ENCODE assay signal across 21 cellular contexts in the genomic region with DNA sequence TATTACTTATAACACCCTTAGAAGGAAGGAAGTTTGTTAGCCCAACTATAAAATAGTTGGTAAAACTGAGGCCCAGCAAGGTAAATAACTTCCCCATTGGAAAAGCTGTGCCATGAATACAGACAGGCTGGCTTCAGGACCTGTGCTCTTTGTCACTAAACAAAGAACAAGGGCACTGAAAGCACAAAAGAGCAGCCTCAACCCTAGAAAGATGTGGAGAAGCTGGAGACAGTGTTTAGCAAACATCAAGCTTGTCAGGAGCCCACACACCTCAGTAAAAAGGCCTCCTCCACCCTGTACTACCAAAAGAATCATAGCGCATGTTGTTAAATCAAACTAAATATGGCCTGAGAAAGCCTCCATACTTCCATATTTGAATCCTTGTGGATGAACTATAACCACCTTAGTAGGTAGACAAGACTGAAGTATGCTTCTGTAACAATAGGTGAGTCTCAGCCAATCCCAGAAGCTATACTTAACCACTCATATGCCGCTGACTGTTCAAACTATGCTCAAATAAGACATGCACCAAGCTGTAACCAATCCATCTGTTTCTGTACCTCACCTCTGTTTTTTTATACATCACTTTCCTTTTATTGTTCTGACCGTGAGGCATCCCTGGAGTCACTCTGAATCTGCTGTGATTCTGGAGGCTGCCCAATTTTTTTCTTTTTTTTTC. TPM values are rescaled to one million over a fixed set of nuclear protein-coding genes. Genes with fewer than 3 reads are reported as not detected.
DNase-seq lines count a peak whose midpoint lies in the region; ATAC-seq, FAIRE-seq and TF ChIP-seq lines count a peak whose summit lies in the region.
"Had no signal": no experiment of that assay in that cellular context is flagged by ENCODE, and none has a peak within 500 bp of the region (broad histone marks: within the 10 kb centered on the region; RNA-seq: fewer than 3 reads in every experiment).

No MANE protein-coding gene starts in this region.

- no peak for FAIRE-seq in GM19239 (lab: Jason Lieb, UNC)

- peak overlapping the region; percentile 80 for H3K27ac Mint-ChIP-seq in GM23338

- H2AFZ ChIP-seq in GM23338, result no peak overlapping the region

- 71 to 81% methylated on average over 3 of the region's 3 CpGs for WGBS in body of pancreas, 2 donors

- intact Hi-C loops in body of pancreas (cut with DNase I) (no loop called here), mucosa of descending colon (cut with DNase I, micrococcal nuclease) (no loop called here), posterior cingulate gyrus (cut with DNase I) (loop anchor here (2.0 kb wide), 1 partner anchor 73 kb away; no protein-coding TSS in a partner anchor)

- no peaks in the 10 kb centered on the region for H4K20me1 ChIP-seq in GM23338 (replicated peaks; ENCODE audit: insufficient read depth)

- H3K4me3 Mint-ChIP-seq in GM23338, result no peak overlapping the region

- peaks cover 35% of the 10 kb centered on the region; the same call in 2 of the 3 replicates for H3K36me3 Mint-ChIP-seq in GM23338 (ENCODE audit: low read depth)

- no peaks in the 10 kb centered on the region for H3K9me3 Mint-ChIP-seq in GM23338

- no peak for TF ChIP-seq CTCF in GM23338 (conservative IDR thresholded peaks at IDR 0.05; ENCODE audit: low read depth in 2 of 2)
- TF ChIP-seq CTCF in body of pancreas (IDR thresholded peaks at IDR 0.05), result no peak
- TF ChIP-seq CTCF in mucosa of descending colon (IDR thresholded peaks at IDR 0.05), result no peak

- H3F3A ChIP-seq in GM23338 (replicated peaks; ENCODE audit: low read depth), result peaks cover 30% of the 10 kb centered on the region; the same call in 1 of the 2 replicates

- H3K36me3 ChIP-seq in GM23338 (ENCODE audit: insufficient read depth) (no peaks in the 10 kb centered on the region; the same call in 1 of the 2 replicates), HUES6 (ENCODE audit: control insufficient read depth, insufficient read depth, low read length) (peaks cover 26% of the 10 kb centered on the region), body of pancreas (replicated peaks in 1 of 2; ENCODE audit: insufficient read depth in 1 of 2, low read depth in 2 of 2) (no peaks in the 10 kb centered on the region), mucosa of descending colon (ENCODE audit: low read depth) (no peaks in the 10 kb centered on the region)
- H3K36me3 ChIP-seq: BE2C, HAP-1 had no signal

- no peaks in the 10 kb centered on the region for H3K9me2 ChIP-seq in GM23338 (ENCODE audit: insufficient read depth)

- TF ChIP-seq POLR2A in body of pancreas (IDR thresholded peaks at IDR 0.05), result no peak

- peak overlapping the region; percentile 49 for H3K4me2 ChIP-seq in GM23338

- H3K9me3 ChIP-seq in HUES6 (ENCODE audit: control insufficient read depth, insufficient read depth, low read depth, low read length) (no peaks in the 10 kb centered on the region), body of pancreas (no peaks in the 10 kb centered on the region), mucosa of descending colon (no peaks in the 10 kb centered on the region)
- H3K9me3 ChIP-seq: BE2C, HAP-1 had no signal

- H3K27ac ChIP-seq in GM23338 (ENCODE audit: low read depth) (peak overlapping the region; percentile 92), HUES6 (ENCODE audit: low read depth, low read length) (peak overlapping the region; percentile 68), body of pancreas (no peak overlapping the region)
- H3K27ac ChIP-seq: RWPE1, SK-N-MC had no signal

- H3K4me3 ChIP-seq in GM23338 (no peak overlapping the region), HUES6 (ENCODE audit: low read depth, low read length) (no peak overlapping the region), body of pancreas (no peak overlapping the region), mucosa of descending colon (no peak overlapping the region)
- H3K4me3 ChIP-seq: HAP-1, SK-N-MC had no signal

- H3K4me1 ChIP-seq in GM23338 (ENCODE audit: insufficient read depth) (peaks cover 70% of the 10 kb centered on the region), HUES6 (ENCODE audit: control insufficient read depth, insufficient read depth, low read length) (peaks cover 58% of the 10 kb centered on the region), body of pancreas (peaks cover 14% of the 10 kb centered on the region), mucosa of descending colon (ENCODE audit: low read depth) (peaks cover 9% of the 10 kb centered on the region)
- H3K4me1 ChIP-seq: BE2C, HAP-1 had no signal

- H3K27me3 ChIP-seq in GM23338 (ENCODE audit: insufficient read depth) (no peaks in the 10 kb centered on the region), HUES6 (ENCODE audit: control insufficient read depth, insufficient read depth, low read length) (no peaks in the 10 kb centered on the region), body of pancreas (no peaks in the 10 kb centered on the region)

- peak; percentile 28 for ATAC-seq in GM23338
- peak; percentile 19 for ATAC-seq in body of pancreas
- peak; percentile 43 for ATAC-seq in mucosa of descending colon
- ATAC-seq in HG03521 (IDR thresholded peaks at IDR 0.05; ENCODE audit: unreplicated experiment), result no peak

- H3K9ac ChIP-seq in HUES6 (ENCODE audit: low read length), result no peak overlapping the region

- peaks cover 3% of the 10 kb centered on the region for H3K27me3 Mint-ChIP-seq in GM23338 (ENCODE audit: insufficient read depth, low read depth, poor library complexity)

- H3K4me1 Mint-ChIP-seq in GM23338, result peaks cover 73% of the 10 kb centered on the region

- peak; percentile 37 for DNase-seq in GM23338 (ENCODE audit: low spot score)
- no peak for DNase-seq in body of pancreas
- DNase-seq in mucosa of descending colon, result no peak
- DNase-seq in posterior cingulate gyrus, result no peak
- no peak for DNase-seq in GM19239 (ENCODE audit: insufficient read length, low spot score)
- DNase-seq: BE2C; EL; Kasumi-1; NCI-H187; NCI-H345; NCI-H524 treated with DMSO at 0.1 percent for 48 hours; NK-92 treated with Interleukin-12 subunit alpha and Interleukin-12 subunit beta, amount 100 ng/mL, for 24 hours; SHP77 treated with DMSO at 0.1 percent for 48 hours; SW 1271 had no signal

- H3K79me2 ChIP-seq in GM23338 (replicated peaks; ENCODE audit: insufficient read depth), result peaks cover 13% of the 10 kb centered on the region

TF ChIP-seq in GM23338, 12 proteins besides CTCF, POLR2A, EP300 and RAD21 (continues in another document):
- TF ChIP-seq ZNF331 (CRISPR knock-in tag; IDR thresholded peaks at IDR 0.05; ENCODE audit: low read depth), result no peak
- TF ChIP-seq EZH2phosphoT487 (IDR thresholded peaks at IDR 0.05; ENCODE audit: unreplicated experiment), result no peak
- TF ChIP-seq ZNF114 (CRISPR knock-in tag; IDR thresholded peaks at IDR 0.05), result no peak
- TF ChIP-seq POLR2AphosphoS5 (IDR thresholded peaks at IDR 0.05; ENCODE audit: low read depth), result peak; percentile 75

RNA-seq across cellular contexts. Expression of a gene that starts 18.4 kb away (rescaled TPM):
- 27.0 and 36.1 TPM in 2 replicates for total RNA-seq in GM23338 (2014; rRNA removed; shearing (Covaris generic))
- 251 and 256 TPM in 2 replicates for polyA plus RNA-seq in GM23338 (2016; fragmentation: Nextera tagmentation; extraction: Ambion mirVana)
- not detected for total RNA-seq in body of pancreas
- not detected for total RNA-seq in mucosa of descending colon
- total RNA-seq: A673, MCF 10A had no signal

RNA-seq across cellular contexts. Expression of a gene that starts 28.6 kb away (rescaled TPM):
- total RNA-seq in GM23338 (2014; rRNA removed; shearing (Covaris generic)), result not detected in 2 replicates
- 0.82 and 0.90 TPM in 2 replicates for polyA plus RNA-seq in GM23338 (2016; fragmentation: Nextera tagmentation; extraction: Ambion mirVana)
- 1,000 to 10,000 TPM; 3,901 to 5,969 TPM for total RNA-seq in body of pancreas
- 1,000 to 10,000 TPM in 1 of 3 donors, 100 to 1,000 TPM in 2; 254 to 1,081 (median 273) TPM for total RNA-seq in mucosa of descending colon
- total RNA-seq: A673 had no signal

RNA-seq across cellular contexts. Expression of a gene that starts 46.2 kb away (rescaled TPM):
- total RNA-seq in GM23338 (2014; rRNA removed; shearing (Covaris generic)), result not detected in 2 replicates
- 0.40 and 0.42 TPM in 2 replicates for polyA plus RNA-seq in GM23338 (2016; fragmentation: Nextera tagmentation; extraction: Ambion mirVana)
- not detected for total RNA-seq in body of pancreas
- total RNA-seq in mucosa of descending colon, result not detected
- total RNA-seq: A673 had no signal

Comparison
In these comparisons a context has a peak if more than half of its experiments do, and no peak if none do; other contexts are left out.
1. H3K27ac ChIP-seq: peak in GM23338 (single experiment) and HUES6 (single experiment); none in body of pancreas (0 of 4).
2. RNA of a gene that starts 18.4 kb away (total RNA-seq): 27.0 to 36.1 TPM in GM23338; not detected in body of pancreas and not detected in mucosa of descending colon; every median in the first group is over 10 times any median in the second.
3. RNA of a gene that starts 28.6 kb away (total RNA-seq): 3,901 to 5,969 TPM in body of pancreas and 254 to 1,081 TPM in mucosa of descending colon; not detected in GM23338; every median in the first group is over 100 times any median in the second.